ENCODE assay signal across 26 cellular contexts in the genomic region with DNA sequence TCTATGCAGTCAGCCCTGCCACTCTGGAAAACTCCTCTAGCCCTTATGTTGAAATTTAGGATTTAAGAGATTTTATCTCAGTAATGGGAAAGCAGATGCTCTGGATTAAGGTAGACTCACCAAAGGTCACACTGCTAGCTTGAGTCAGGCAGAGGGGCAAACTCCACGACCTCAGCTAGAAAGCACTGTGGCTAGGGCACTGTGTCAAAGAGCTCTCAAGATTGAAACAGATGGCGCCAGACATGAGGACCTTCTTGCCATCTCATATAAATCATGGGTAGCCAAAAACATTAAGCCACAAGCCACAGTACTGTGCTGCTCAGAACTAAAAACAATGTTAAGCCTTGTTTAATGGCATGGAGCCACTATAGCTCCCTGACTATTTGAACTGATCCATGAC.
"Had no signal": no experiment of that assay in that cellular context is flagged by ENCODE, and none has a peak within 500 bp of the region (broad histone marks: within the 10 kb centered on the region; RNA-seq: fewer than 3 reads in every experiment).

No MANE protein-coding gene starts in this region.

- H3K9me3 Mint-ChIP-seq: memory B cell; natural killer cell treated with Interleukin-12 subunit alpha and Interleukin-12 subunit beta and Interleukin-15 and Interleukin-18, amount 100 ng/mL, for 72 hours had no signal

- DNase-seq: cortex of kidney; dorsolateral prefrontal cortex; effector memory CD4-positive, alpha-beta T cell; esophagus squamous epithelium; foreskin melanocyte; head of caudate nucleus; kidney; left cardiac atrium; left ventricle myocardium inferior; lower lobe of right lung; nucleus accumbens; ovary; sigmoid colon; small intestine; stimulated activated CD4-positive, alpha-beta T cell treated with anti-CD3 and anti-CD28 coated beads, Interleukin-12 subunit alpha, Interleukin-12 subunit beta, amount 100 ng/mL, for 4 hours; stimulated activated naive CD4-positive, alpha-beta T cell; thyroid gland; upper lobe of left lung; uterus had no signal

- H3K36me3 Mint-ChIP-seq: natural killer cell treated with Interleukin-12 subunit alpha and Interleukin-12 subunit beta and Interleukin-15 and Interleukin-18, amount 100 ng/mL, for 72 hours had no signal

- H3K4me3 ChIP-seq: dorsolateral prefrontal cortex, esophagus squamous epithelium, hepatocyte, left ventricle myocardium inferior, lower lobe of right lung, neural progenitor cell, ovary, right atrium auricular region, sigmoid colon, suprapubic skin, thyroid gland, upper lobe of left lung, uterus had no signal

- H3K27me3 Mint-ChIP-seq: memory B cell; natural killer cell treated with Interleukin-12 subunit alpha and Interleukin-12 subunit beta and Interleukin-15 and Interleukin-18, amount 100 ng/mL, for 72 hours had no signal

- H3K4me3 Mint-ChIP-seq: memory B cell; mesothelial cell of epicardium; natural killer cell treated with Interleukin-12 subunit alpha and Interleukin-12 subunit beta and Interleukin-15 and Interleukin-18, amount 100 ng/mL, for 72 hours; neural progenitor cell had no signal

- H3K27ac Mint-ChIP-seq: mesothelial cell of epicardium; natural killer cell treated with Interleukin-12 subunit alpha and Interleukin-12 subunit beta and Interleukin-15 and Interleukin-18, amount 100 ng/mL, for 72 hours; neural progenitor cell had no signal
